In the genomic region with DNA sequence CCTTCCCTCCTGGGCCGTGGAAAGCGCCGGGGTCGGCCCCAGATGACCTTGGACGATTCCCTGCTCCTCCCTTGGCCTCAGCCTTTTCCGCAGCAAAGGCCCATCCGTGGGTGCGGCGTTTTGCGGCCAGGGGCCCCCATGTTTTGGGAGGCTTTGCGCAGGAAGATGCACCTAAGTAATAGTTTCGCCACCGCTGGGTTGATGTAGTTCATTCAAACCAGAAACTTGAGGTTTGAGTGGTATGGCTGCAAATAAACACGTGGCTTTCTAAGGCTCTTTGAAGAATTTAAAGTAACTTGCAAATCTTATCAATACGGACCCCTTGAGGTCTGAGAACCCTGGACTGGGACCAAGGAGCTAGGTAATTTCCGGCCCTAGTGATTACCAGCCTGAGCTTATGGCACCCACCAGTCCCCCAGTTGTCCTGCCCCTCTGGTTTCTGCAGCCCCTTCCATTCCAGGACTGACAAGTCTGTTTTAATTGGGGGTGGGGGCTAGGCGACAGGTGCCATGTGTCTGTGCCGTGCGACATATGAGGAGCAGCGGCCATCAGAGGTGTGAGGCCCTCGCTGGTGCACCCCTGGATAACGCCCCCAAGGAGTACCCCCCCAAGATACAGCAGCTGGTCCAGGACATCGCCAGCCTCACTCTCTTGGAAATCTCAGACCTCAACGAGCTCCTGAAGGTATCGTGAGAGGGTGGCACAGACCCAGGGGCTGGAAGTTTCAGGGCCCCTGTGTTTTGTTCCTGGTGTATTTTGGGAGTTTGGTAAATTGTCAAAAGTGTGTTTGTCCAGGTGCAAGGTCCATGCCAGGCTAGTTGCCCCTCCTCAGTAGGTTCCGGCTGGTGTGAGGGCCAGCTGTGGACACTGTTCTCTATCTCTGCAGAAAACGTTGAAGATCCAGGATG, we compare ENCODE assay signal across 8 cellular contexts. TPM values are rescaled to one million over a fixed set of nuclear protein-coding genes. Genes with fewer than 3 reads are reported as not detected.
DNase-seq lines count a peak whose midpoint lies in the region; ATAC-seq and TF ChIP-seq lines count a peak whose summit lies in the region.

No MANE protein-coding gene starts in this region.

- H3K36me3 Mint-ChIP-seq in activated naive CD8-positive, alpha-beta T cell treated with anti-CD3 and anti-CD28 coated beads, Interleukin-2, amount 50 U/mL, for 24 hours (ENCODE audit: low read depth), result peaks cover 42% of the 10 kb centered on the region

- H3K4me3 ChIP-seq in A673 (ENCODE audit: low read depth, low read length, poor library complexity, severe bottlenecking) (peak overlapping the region; percentile 98), HAP-1 (peak overlapping the region; percentile 80), tibial artery (peak overlapping the region; percentile 71 to 82)

- in situ Hi-C loops in HAP-1 (cut with MboI; ENCODE audit: low sequenced_read_pairs) (no loop called here), G401 (cut with HindIII; ENCODE audit: low sequenced_read_pairs) (no loop called here)

- no peak for DNase-seq in A673 (ENCODE audit: low spot score)
- DNase-seq in HAP-1 (ENCODE audit: low spot score in 2 of 2), result no peak
- DNase-seq in activated naive CD8-positive, alpha-beta T cell treated with anti-CD3 and anti-CD28 coated beads, Interleukin-2, amount 50 U/mL, for 24 hours, result no peak
- DNase-seq in left lobe of liver (ENCODE audit: low spot score), result no peak
- no peak for DNase-seq in tibial artery
- DNase-seq in G401 (ENCODE audit: low spot score), result no peak
- no peak for DNase-seq in NCI-H146 (lab: John Stamatoyannopoulos, UW)
- DNase-seq in NCI-H2196 treated with DMSO at 0.1 percent for 48 hours (lab: John Stamatoyannopoulos, UW; ENCODE audit: unreplicated experiment), result no peak

- H3K27ac ChIP-seq in A673 (ENCODE audit: low read depth, low read length, poor library complexity, severe bottlenecking) (peak overlapping the region; percentile 97), tibial artery (peak overlapping the region; percentile 92 to 93)

- TF ChIP-seq CTCF in A673 (conservative IDR thresholded peaks at IDR 0.05; ENCODE audit: low read depth, low read length) (no peak), tibial artery (IDR thresholded peaks at IDR 0.05) (no peak)

- H3K27ac Mint-ChIP-seq in activated naive CD8-positive, alpha-beta T cell treated with anti-CD3 and anti-CD28 coated beads, Interleukin-2, amount 50 U/mL, for 24 hours, result peak overlapping the region; percentile 77

- H3K9me3 ChIP-seq in A673 (ENCODE audit: low read depth, low read length, poor library complexity, severe bottlenecking), result no peaks in the 10 kb centered on the region
- no peaks in the 10 kb centered on the region for H3K9me3 ChIP-seq in HAP-1
- H3K9me3 ChIP-seq in tibial artery, result no peaks in the 10 kb centered on the region

- no TSS peak for BruUV-seq in A673 (replicated peaks; lab: Mats Ljungman, UMichigan)

- peak overlapping the region; percentile 90 for H3K4me3 Mint-ChIP-seq in activated naive CD8-positive, alpha-beta T cell treated with anti-CD3 and anti-CD28 coated beads, Interleukin-2, amount 50 U/mL, for 24 hours

- intact Hi-C loops in A673 (cut with micrococcal nuclease; ENCODE audit: unreplicated experiment), result no loop called here
- intact Hi-C loops in tibial artery (cut with DNase I; ENCODE audit: low total_unique reads), result no loop called here

- H3K27me3 ChIP-seq in A673 (replicated peaks; ENCODE audit: insufficient read depth, low read depth, low read length, poor library complexity) (no peaks in the 10 kb centered on the region), HAP-1 (ENCODE audit: low read depth) (no peaks in the 10 kb centered on the region), tibial artery (no peaks in the 10 kb centered on the region)

- POLR2A ChIA-PET in A673 (lab: Charles Lee; ENCODE audit: low non-redundant PET), result no interaction called here

- CTCF ChIA-PET in A673 (lab: Charles Lee), result no interaction called here

- H3K4me1 ChIP-seq in A673 (ENCODE audit: insufficient read depth, low read length, poor library complexity, severe bottlenecking) (peaks cover 23% of the 10 kb centered on the region), HAP-1 (peaks cover 8% of the 10 kb centered on the region), tibial artery (peaks cover 0 to 37% (median 28%) of the 10 kb centered on the region in 4 donors)

- H3K9me3 Mint-ChIP-seq in activated naive CD8-positive, alpha-beta T cell treated with anti-CD3 and anti-CD28 coated beads, Interleukin-2, amount 50 U/mL, for 24 hours, result no peaks in the 10 kb centered on the region

- H3K27me3 Mint-ChIP-seq in activated naive CD8-positive, alpha-beta T cell treated with anti-CD3 and anti-CD28 coated beads, Interleukin-2, amount 50 U/mL, for 24 hours, result no peaks in the 10 kb centered on the region

- H3K36me3 ChIP-seq in A673 (ENCODE audit: insufficient read depth, low read length, poor library complexity, severe bottlenecking) (peaks cover 62% of the 10 kb centered on the region), HAP-1 (replicated peaks) (peaks cover 86% of the 10 kb centered on the region), tibial artery (peaks cover 0 to 61% (median 44%) of the 10 kb centered on the region in 3 donors)

- H3K4me1 Mint-ChIP-seq in activated naive CD8-positive, alpha-beta T cell treated with anti-CD3 and anti-CD28 coated beads, Interleukin-2, amount 50 U/mL, for 24 hours, result peaks cover 30% of the 10 kb centered on the region

- ATAC-seq in activated naive CD8-positive, alpha-beta T cell treated with anti-CD3 and anti-CD28 coated beads, Interleukin-2, amount 50 U/mL, for 24 hours, result no peak
- ATAC-seq in left lobe of liver, result peak; percentile 36

RNA-seq across cellular contexts. Expression of a gene that starts 0.8 kb away (rescaled TPM):
- 184 and 186 TPM in 2 replicates for total RNA-seq in A673 (2021)
- total RNA-seq in left lobe of liver, result 75.7 TPM
- 238 and 244 TPM in 2 replicates for total RNA-seq in G401 (2014; rRNA removed; shearing (Covaris generic))

RNA-seq across cellular contexts. Expression of a gene that starts 8.1 kb away (rescaled TPM):
- total RNA-seq in A673 (2021), result 46.8 and 56.2 TPM in 2 replicates
- 105 TPM for total RNA-seq in left lobe of liver
- total RNA-seq in G401 (2014; rRNA removed; shearing (Covaris generic)), result 72.3 and 73.9 TPM in 2 replicates

RNA-seq across cellular contexts. Expression of a gene that starts 20.2 kb away (rescaled TPM):
- total RNA-seq in A673 (2021) (145 and 187 TPM in 2 replicates), left lobe of liver (40.3 TPM)
- 85.0 and 88.7 TPM in 2 replicates for total RNA-seq in G401 (2014; rRNA removed; shearing (Covaris generic))

RNA-seq across cellular contexts. Expression of a gene that starts 20.4 kb away (rescaled TPM):
- 62.8 and 67.4 TPM in 2 replicates for total RNA-seq in A673 (2021)
- total RNA-seq in left lobe of liver, result 5.1 TPM
- total RNA-seq in G401 (2014; rRNA removed; shearing (Covaris generic)), result 64.2 and 77.4 TPM in 2 replicates

RNA-seq across cellular contexts. Expression of a gene that starts 37.5 kb away (rescaled TPM):
- total RNA-seq in A673 (2021) (52.8 and 56.3 TPM in 2 replicates), left lobe of liver (7.0 TPM)
- total RNA-seq in G401 (2014; rRNA removed; shearing (Covaris generic)), result 32.0 and 35.8 TPM in 2 replicates
